Comparison of ENCODE assay signal across 24 cellular contexts in genomic region chr1:78493456-78493855, GRCh38. TPM values are rescaled to one million over a fixed set of nuclear protein-coding genes. Genes with fewer than 3 reads are reported as not detected.
A peak's percentile ranks its signal among the peaks of the same experiment; 100 is the strongest.
DNase-seq lines count a peak whose midpoint lies in the region; ATAC-seq lines count a peak whose summit lies in the region.
"Had no signal": no experiment of that assay in that cellular context is flagged by ENCODE, and none has a peak within 500 bp of the region (broad histone marks: within the 10 kb centered on the region; RNA-seq: fewer than 3 reads in every experiment).

No MANE protein-coding gene starts in this region.

- no peak overlapping the region for H3K4me3 Mint-ChIP-seq in CD8-positive, alpha-beta memory T cell
- H3K4me3 Mint-ChIP-seq: endodermal cell; H9; stimulated activated naive CD8-positive, alpha-beta T cell treated with anti-CD3 and anti-CD28 coated beads, Interleukin-15, amount 100 ng/mL, for 72 hours had no signal

- CTCF ChIA-PET in CD8-positive, alpha-beta memory T cell (lab: Charles Lee): no interaction called here

- no peaks in the 10 kb centered on the region for H3K9me3 ChIP-seq in skeletal muscle satellite cell (replicated peaks; ENCODE audit: low read length)
- H3K9me3 ChIP-seq in CD8-positive, alpha-beta memory T cell (ENCODE audit: low read length): no peaks in the 10 kb centered on the region
- H3K9me3 ChIP-seq: colonic mucosa, prostate gland, SJSA1, transverse colon had no signal

- no peaks in the 10 kb centered on the region for H3K36me3 Mint-ChIP-seq in CD8-positive, alpha-beta memory T cell

- DNase-seq in HCEC 1CT: peak; percentile 26
- DNase-seq in MV-4-11 (lab: John Stamatoyannopoulos, UW): peak; percentile 69
- DNase-seq in fibroblast of peridontal ligament (ENCODE audit: extremely low read depth): peak; percentile 69
- no peak for DNase-seq in CD8-positive, alpha-beta memory T cell
- no peak for DNase-seq in dedifferentiated amniotic fluid mesenchymal stem cell (ENCODE audit: extremely low spot score)
- DNase-seq: activated naive CD4-positive, alpha-beta T cell treated with Interleukin-2 at 50 U/mL for 16 hours; activated T-cell treated with anti-CD3 and anti-CD28 coated beads, Interleukin-2, amount 50 U/mL, for 1 hour; AML-193; amygdala; colonic mucosa; DMS79 treated with DMSO at 0.1 percent for 48 hours; endodermal cell; glutamatergic neuron; H9; NCI-H1694; NCI-H526 treated with DMSO at 0.1 percent for 48 hours; stimulated activated naive CD8-positive, alpha-beta T cell treated with anti-CD3 and anti-CD28 coated beads, Interleukin-15, amount 100 ng/mL, for 72 hours; transverse colon had no signal

- ATAC-seq in HG03159 (IDR thresholded peaks at IDR 0.05; ENCODE audit: unreplicated experiment): no peak
- ATAC-seq: GM12878; stimulated activated naive CD8-positive, alpha-beta T cell treated with anti-CD3 and anti-CD28 coated beads, Interleukin-15, amount 100 ng/mL, for 72 hours had no signal

- peak overlapping the region; percentile 45 for H3K4me3 ChIP-seq in skeletal muscle satellite cell (ENCODE audit: low read length)
- H3K4me3 ChIP-seq in CD8-positive, alpha-beta memory T cell (ENCODE audit: low read length): no peak overlapping the region
- H3K4me3 ChIP-seq: colonic mucosa, GM12878, prostate gland, SJSA1, transverse colon had no signal

- no peak overlapping the region for H3K27ac Mint-ChIP-seq in CD8-positive, alpha-beta memory T cell
- H3K27ac Mint-ChIP-seq: endodermal cell; H9; stimulated activated naive CD8-positive, alpha-beta T cell treated with anti-CD3 and anti-CD28 coated beads, Interleukin-15, amount 100 ng/mL, for 72 hours had no signal

- peaks cover 49% of the 10 kb centered on the region for H3K4me1 ChIP-seq in skeletal muscle satellite cell (ENCODE audit: control insufficient read depth, insufficient read depth, low read length)
- no peaks in the 10 kb centered on the region for H3K4me1 ChIP-seq in CD8-positive, alpha-beta memory T cell (ENCODE audit: insufficient read depth, low read length)
- H3K4me1 ChIP-seq: colonic mucosa, prostate gland had no signal

- POLR2A ChIA-PET in CD8-positive, alpha-beta memory T cell (lab: Charles Lee): no interaction called here

- H3K9ac ChIP-seq in skeletal muscle satellite cell (ENCODE audit: low read depth, low read length): no peak overlapping the region

- H3K4me2 ChIP-seq in skeletal muscle satellite cell (ENCODE audit: low read length): peak overlapping the region; percentile 73

- H3K9me3 Mint-ChIP-seq in CD8-positive, alpha-beta memory T cell: peaks cover 0 to 13% (median 2%) of the 10 kb centered on the region in 5 donors

- peaks cover 13% of the 10 kb centered on the region for H3K36me3 ChIP-seq in skeletal muscle satellite cell (ENCODE audit: insufficient read depth, low read length)
- H3K36me3 ChIP-seq in CD8-positive, alpha-beta memory T cell (ENCODE audit: insufficient read depth, low read length): no peaks in the 10 kb centered on the region
- H3K36me3 ChIP-seq: colonic mucosa, prostate gland, SJSA1, transverse colon had no signal

- H3K27me3 ChIP-seq in skeletal muscle satellite cell (ENCODE audit: control insufficient read depth, insufficient read depth, low read length): no peaks in the 10 kb centered on the region
- H3K27me3 ChIP-seq in CD8-positive, alpha-beta memory T cell (ENCODE audit: insufficient read depth, low read length, poor library complexity, severe bottlenecking): no peaks in the 10 kb centered on the region
- H3K27me3 ChIP-seq: colonic mucosa had no signal

- H3K27me3 Mint-ChIP-seq in CD8-positive, alpha-beta memory T cell: peaks cover 11 to 28% of the 10 kb centered on the region in 2 donors

- H3K27ac ChIP-seq in CD8-positive, alpha-beta memory T cell (ENCODE audit: low read depth, low read length): no peak overlapping the region
- H3K27ac ChIP-seq: colonic mucosa, prostate gland, SJSA1 had no signal

- peaks cover 0 to 3% (median 0%) of the 10 kb centered on the region in 3 donors for H3K4me1 Mint-ChIP-seq in CD8-positive, alpha-beta memory T cell

RNA-seq across cellular contexts. Expression of gene PTGFR, which starts 2.7 kb away (rescaled TPM):
- total RNA-seq in skeletal muscle satellite cell (2012; rRNA removed): 38.3 and 60.1 TPM in 2 replicates
- total RNA-seq in CD8-positive, alpha-beta memory T cell: not detected
- not detected for polyA plus RNA-seq in CD8-positive, alpha-beta memory T cell
- total RNA-seq: GM12878; H9; T-helper 1 cell treated with Interleukin-12 subunit alpha and Interleukin-12 subunit beta and Interleukin-4 antibody, amounts not matched to agents 30 ng/mL and 1 ng/mL, for 36 hours had no signal
- polyA plus RNA-seq: GM12878 had no signal

Comparison
In these comparisons a context has a peak if more than half of its experiments do, and no peak if none do; other contexts are left out.
1. DNase-seq: peak in HCEC 1CT (single experiment), MV-4-11 (single experiment) and fibroblast of peridontal ligament (single experiment); none in CD8-positive, alpha-beta memory T cell (0 of 5) and dedifferentiated amniotic fluid mesenchymal stem cell (single experiment).